ENCODE assay signal across 1 cellular context in genomic region chr12:13170892-13171490, GRCh38.
TF ChIP-seq lines count a peak whose summit lies in the region.

No MANE protein-coding gene starts in this region.

TF ChIP-seq in A549, 52 proteins besides CTCF, POLR2A, EP300 and RAD21 (continued from another document):
- TF ChIP-seq MAFK (IDR thresholded peaks at IDR 0.05; ENCODE audit: partially characterized antibody) (no peak), NPAS2 (CRISPR knock-in tag; IDR thresholded peaks at IDR 0.05; ENCODE audit: borderline replicate concordance) (no peak), FOSB (CRISPR knock-in tag; IDR thresholded peaks at IDR 0.05) (no peak), CBX8 (IDR thresholded peaks at IDR 0.05) (no peak), KDM1A (IDR thresholded peaks at IDR 0.05; ENCODE audit: low read depth) (no peak), HDAC2 (IDR thresholded peaks at IDR 0.05) (no peak), SREBF2 (IDR thresholded peaks at IDR 0.05) (no peak), HEYL (CRISPR knock-in tag; IDR thresholded peaks at IDR 0.05) (no peak), HOXA7 (CRISPR knock-in tag; IDR thresholded peaks at IDR 0.05) (no peak), GATA3 (IDR thresholded peaks at IDR 0.05; ENCODE audit: borderline replicate concordance) (no peak), ZC3H11A (IDR thresholded peaks at IDR 0.05) (no peak), PBX3 (IDR thresholded peaks at IDR 0.05) (no peak)
TF ChIP-seq in A549: peak in this region for 0.
